In the genomic region with DNA sequence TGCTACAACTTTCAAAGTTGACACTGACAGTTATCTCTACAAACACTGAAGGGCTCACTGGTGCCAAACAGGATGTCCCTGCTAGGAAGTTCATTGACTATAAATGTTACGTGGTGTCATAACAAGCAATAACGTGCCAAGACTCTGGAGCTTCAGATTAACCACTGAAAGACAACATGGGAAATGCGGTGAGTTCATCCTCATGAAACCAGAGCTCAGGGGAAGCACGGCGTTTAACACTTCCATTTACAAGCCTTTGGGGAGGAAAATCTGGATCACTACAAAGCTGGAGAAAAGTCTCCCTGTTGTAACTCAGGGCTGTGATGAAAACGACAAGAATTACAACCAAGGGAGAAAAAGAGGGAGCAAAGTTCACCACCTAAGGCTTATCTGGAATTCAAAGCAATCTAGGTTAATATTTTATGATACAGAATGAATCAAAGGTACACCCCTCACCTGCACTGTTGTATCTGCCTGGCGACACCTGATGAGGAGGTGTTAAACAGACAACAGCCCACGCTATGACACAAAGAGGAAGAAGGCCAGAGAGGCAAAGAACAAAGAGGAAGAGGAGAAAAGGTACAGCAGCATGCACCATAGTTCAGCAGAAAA, we compare ENCODE assay signal across 1 cellular context.
TF ChIP-seq lines count a peak whose summit lies in the region.

No MANE protein-coding gene starts in this region.

TF ChIP-seq in HEK293, 187 proteins besides CTCF, POLR2A, EP300 and RAD21 (continued from another document and continues in another):
- TF ChIP-seq ZNF837 (tag by site-specific recombination; IDR thresholded peaks at IDR 0.05) (no peak), IKZF3 (tag by site-specific recombination; IDR thresholded peaks at IDR 0.05) (peak; percentile 83), ZBTB8A (tag by site-specific recombination; IDR thresholded peaks at IDR 0.05) (no peak), ZXDB (tag by site-specific recombination; IDR thresholded peaks at IDR 0.05) (peak; percentile 85), ZNF530 (tag by site-specific recombination; IDR thresholded peaks at IDR 0.05; ENCODE audit: low read depth) (no peak), KLF10 (tag by site-specific recombination; IDR thresholded peaks at IDR 0.05) (no peak), ZFP41 (tag by site-specific recombination; IDR thresholded peaks at IDR 0.05; ENCODE audit: borderline replicate concordance) (no peak), ZNF776 (tag by site-specific recombination; IDR thresholded peaks at IDR 0.05; ENCODE audit: borderline replicate concordance) (no peak), OSR2 (tag by site-specific recombination; IDR thresholded peaks at IDR 0.05) (peak; percentile 87), ZNF311 (tag by site-specific recombination; IDR thresholded peaks at IDR 0.05; ENCODE audit: borderline replicate concordance) (no peak), ZNF114 (tag by site-specific recombination; IDR thresholded peaks at IDR 0.05) (no peak), ZNF121 (tag by site-specific recombination; IDR thresholded peaks at IDR 0.05) (no peak), ZNF473 (tag by site-specific recombination; IDR thresholded peaks at IDR 0.05) (no peak), GFI1B (tag by site-specific recombination; IDR thresholded peaks at IDR 0.05) (peak; percentile 95), ZNF658 (tag by site-specific recombination; IDR thresholded peaks at IDR 0.05) (no peak), ZFP37 (tag by site-specific recombination; IDR thresholded peaks at IDR 0.05) (no peak), ZNF175 (tag by site-specific recombination; IDR thresholded peaks at IDR 0.05) (no peak), ZNF585B (tag by site-specific recombination; IDR thresholded peaks at IDR 0.05) (no peak), ZNF19 (tag by site-specific recombination; IDR thresholded peaks at IDR 0.05; ENCODE audit: low read depth) (no peak), ZNF174 (tag by site-specific recombination; IDR thresholded peaks at IDR 0.05) (no peak), ZNF221 (tag by site-specific recombination; IDR thresholded peaks at IDR 0.05; ENCODE audit: borderline replicate concordance) (no peak), ZNF155 (tag by site-specific recombination; IDR thresholded peaks at IDR 0.05) (no peak), RBAK (tag by site-specific recombination; IDR thresholded peaks at IDR 0.05) (no peak), ZSCAN23 (tag by site-specific recombination; IDR thresholded peaks at IDR 0.05) (no peak), ZNF366 (tag by site-specific recombination; conservative IDR thresholded peaks at IDR 0.05) (peak; percentile 84; the same call in 1 of the 2 replicates), ZNF600 (tag by site-specific recombination; IDR thresholded peaks at IDR 0.05) (peak; percentile 95), HOXA7 (CRISPR knock-in tag; IDR thresholded peaks at IDR 0.05; ENCODE audit: borderline replicate concordance) (no peak), ZNF777 (tag by site-specific recombination; IDR thresholded peaks at IDR 0.05; ENCODE audit: borderline replicate concordance) (no peak), ZNF404 (tag by site-specific recombination; IDR thresholded peaks at IDR 0.05) (no peak), GLI2 (tag by site-specific recombination; IDR thresholded peaks at IDR 0.05; ENCODE audit: borderline replicate concordance, low read depth) (peak; percentile 62; the same call in 1 of the 2 replicates), OVOL3 (tag by site-specific recombination; IDR thresholded peaks at IDR 0.05) (peak; percentile 49; the same call in 1 of the 2 replicates), ZNF211 (tag by site-specific recombination; IDR thresholded peaks at IDR 0.05; ENCODE audit: low read depth) (no peak), ZNF2 (tag by site-specific recombination; IDR thresholded peaks at IDR 0.05) (peak; percentile 60; the same call in 1 of the 2 replicates), ZNF501 (tag by site-specific recombination; IDR thresholded peaks at IDR 0.05) (no peak), ZNF302 (tag by site-specific recombination; IDR thresholded peaks at IDR 0.05; ENCODE audit: low read depth) (no peak), GLIS2 (tag by site-specific recombination; IDR thresholded peaks at IDR 0.05) (no peak), ZBTB7A (tag by site-specific recombination; IDR thresholded peaks at IDR 0.05; ENCODE audit: low read depth) (no peak), ZNF629 (tag by site-specific recombination; IDR thresholded peaks at IDR 0.05) (peak; percentile 82), ZNF621 (tag by site-specific recombination; IDR thresholded peaks at IDR 0.05) (no peak), ZNF23 (tag by site-specific recombination; IDR thresholded peaks at IDR 0.05; ENCODE audit: borderline replicate concordance) (no peak), ZNF350 (tag by site-specific recombination; IDR thresholded peaks at IDR 0.05) (no peak), KLF16 (tag by site-specific recombination; IDR thresholded peaks at IDR 0.05) (no peak)
- TF ChIP-seq, protein P1, sequence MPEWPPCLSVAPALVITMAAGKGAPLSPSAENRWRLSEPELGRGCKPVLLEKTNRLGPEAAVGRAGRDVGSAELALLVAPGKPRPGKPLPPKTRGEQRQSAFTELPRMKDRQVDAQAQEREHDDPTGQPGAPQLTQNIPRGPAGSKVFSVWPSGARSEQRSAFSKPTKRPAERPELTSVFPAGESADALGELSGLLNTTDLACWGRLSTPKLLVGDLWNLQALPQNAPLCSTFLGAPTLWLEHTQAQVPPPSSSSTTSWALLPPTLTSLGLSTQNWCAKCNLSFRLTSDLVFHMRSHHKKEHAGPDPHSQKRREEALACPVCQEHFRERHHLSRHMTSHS (tag by site-specific recombination; IDR thresholded peaks at IDR 0.05) = no peak
- TF ChIP-seq, protein P2, sequence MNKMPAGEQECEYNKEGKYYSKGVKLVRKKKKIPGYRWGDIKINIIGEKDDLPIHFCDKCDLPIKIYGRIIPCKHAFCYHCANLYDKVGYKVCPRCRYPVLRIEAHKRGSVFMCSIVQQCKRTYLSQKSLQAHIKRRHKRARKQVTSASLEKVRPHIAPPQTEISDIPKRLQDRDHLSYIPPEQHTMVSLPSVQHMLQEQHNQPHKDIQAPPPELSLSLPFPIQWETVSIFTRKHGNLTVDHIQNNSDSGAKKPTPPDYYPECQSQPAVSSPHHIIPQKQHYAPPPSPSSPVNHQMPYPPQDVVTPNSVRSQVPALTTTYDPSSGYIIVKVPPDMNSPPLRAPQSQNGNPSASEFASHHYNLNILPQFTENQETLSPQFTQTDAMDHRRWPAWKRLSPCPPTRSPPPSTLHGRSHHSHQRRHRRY (tag by site-specific recombination; IDR thresholded peaks at IDR 0.05) = no peak
- TF ChIP-seq, protein P3, sequence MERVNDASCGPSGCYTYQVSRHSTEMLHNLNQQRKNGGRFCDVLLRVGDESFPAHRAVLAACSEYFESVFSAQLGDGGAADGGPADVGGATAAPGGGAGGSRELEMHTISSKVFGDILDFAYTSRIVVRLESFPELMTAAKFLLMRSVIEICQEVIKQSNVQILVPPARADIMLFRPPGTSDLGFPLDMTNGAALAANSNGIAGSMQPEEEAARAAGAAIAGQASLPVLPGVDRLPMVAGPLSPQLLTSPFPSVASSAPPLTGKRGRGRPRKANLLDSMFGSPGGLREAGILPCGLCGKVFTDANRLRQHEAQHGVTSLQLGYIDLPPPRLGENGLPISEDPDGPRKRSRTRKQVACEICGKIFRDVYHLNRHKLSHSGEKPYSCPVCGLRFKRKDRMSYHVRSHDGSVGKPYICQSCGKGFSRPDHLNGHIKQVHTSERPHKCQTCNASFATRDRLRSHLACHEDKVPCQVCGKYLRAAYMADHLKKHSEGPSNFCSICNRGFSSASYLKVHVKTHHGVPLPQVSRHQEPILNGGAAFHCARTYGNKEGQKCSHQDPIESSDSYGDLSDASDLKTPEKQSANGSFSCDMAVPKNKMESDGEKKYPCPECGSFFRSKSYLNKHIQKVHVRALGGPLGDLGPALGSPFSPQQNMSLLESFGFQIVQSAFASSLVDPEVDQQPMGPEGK (tag by site-specific recombination; IDR thresholded peaks at IDR 0.05) = no peak
- TF ChIP-seq, protein P4, sequence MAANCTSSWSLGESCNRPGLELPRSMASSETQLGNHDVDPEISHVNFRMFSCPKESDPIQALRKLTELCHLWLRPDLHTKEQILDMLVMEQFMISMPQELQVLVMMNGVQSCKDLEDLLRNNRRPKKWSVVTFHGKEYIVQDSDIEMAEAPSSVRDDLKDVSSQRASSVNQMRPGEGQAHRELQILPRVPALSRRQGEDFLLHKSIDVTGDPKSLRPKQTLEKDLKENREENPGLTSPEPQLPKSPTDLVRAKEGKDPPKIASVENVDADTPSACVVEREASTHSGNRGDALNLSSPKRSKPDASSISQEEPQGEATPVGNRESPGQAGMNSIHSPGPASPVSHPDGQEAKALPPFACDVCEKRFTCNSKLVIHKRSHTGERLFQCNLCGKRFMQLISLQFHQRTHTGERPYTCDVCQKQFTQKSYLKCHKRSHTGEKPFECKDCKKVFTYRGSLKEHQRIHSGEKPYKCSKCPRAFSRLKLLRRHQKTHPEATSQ (tag by site-specific recombination; IDR thresholded peaks at IDR 0.05) = no peak
- TF ChIP-seq, protein P5, sequence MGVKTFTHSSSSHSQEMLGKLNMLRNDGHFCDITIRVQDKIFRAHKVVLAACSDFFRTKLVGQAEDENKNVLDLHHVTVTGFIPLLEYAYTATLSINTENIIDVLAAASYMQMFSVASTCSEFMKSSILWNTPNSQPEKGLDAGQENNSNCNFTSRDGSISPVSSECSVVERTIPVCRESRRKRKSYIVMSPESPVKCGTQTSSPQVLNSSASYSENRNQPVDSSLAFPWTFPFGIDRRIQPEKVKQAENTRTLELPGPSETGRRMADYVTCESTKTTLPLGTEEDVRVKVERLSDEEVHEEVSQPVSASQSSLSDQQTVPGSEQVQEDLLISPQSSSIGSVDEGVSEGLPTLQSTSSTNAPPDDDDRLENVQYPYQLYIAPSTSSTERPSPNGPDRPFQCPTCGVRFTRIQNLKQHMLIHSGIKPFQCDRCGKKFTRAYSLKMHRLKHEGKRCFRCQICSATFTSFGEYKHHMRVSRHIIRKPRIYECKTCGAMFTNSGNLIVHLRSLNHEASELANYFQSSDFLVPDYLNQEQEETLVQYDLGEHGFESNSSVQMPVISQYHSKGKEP (tag by site-specific recombination; IDR thresholded peaks at IDR 0.05) = peak; percentile 87
- TF ChIP-seq, protein P6, sequence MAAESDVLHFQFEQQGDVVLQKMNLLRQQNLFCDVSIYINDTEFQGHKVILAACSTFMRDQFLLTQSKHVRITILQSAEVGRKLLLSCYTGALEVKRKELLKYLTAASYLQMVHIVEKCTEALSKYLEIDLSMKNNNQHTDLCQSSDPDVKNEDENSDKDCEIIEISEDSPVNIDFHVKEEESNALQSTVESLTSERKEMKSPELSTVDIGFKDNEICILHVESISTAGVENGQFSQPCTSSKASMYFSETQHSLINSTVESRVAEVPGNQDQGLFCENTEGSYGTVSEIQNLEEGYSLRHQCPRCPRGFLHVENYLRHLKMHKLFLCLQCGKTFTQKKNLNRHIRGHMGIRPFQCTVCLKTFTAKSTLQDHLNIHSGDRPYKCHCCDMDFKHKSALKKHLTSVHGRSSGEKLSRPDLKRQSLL (tag by site-specific recombination; IDR thresholded peaks at IDR 0.05) = peak; percentile 72
- TF ChIP-seq, protein P7, sequence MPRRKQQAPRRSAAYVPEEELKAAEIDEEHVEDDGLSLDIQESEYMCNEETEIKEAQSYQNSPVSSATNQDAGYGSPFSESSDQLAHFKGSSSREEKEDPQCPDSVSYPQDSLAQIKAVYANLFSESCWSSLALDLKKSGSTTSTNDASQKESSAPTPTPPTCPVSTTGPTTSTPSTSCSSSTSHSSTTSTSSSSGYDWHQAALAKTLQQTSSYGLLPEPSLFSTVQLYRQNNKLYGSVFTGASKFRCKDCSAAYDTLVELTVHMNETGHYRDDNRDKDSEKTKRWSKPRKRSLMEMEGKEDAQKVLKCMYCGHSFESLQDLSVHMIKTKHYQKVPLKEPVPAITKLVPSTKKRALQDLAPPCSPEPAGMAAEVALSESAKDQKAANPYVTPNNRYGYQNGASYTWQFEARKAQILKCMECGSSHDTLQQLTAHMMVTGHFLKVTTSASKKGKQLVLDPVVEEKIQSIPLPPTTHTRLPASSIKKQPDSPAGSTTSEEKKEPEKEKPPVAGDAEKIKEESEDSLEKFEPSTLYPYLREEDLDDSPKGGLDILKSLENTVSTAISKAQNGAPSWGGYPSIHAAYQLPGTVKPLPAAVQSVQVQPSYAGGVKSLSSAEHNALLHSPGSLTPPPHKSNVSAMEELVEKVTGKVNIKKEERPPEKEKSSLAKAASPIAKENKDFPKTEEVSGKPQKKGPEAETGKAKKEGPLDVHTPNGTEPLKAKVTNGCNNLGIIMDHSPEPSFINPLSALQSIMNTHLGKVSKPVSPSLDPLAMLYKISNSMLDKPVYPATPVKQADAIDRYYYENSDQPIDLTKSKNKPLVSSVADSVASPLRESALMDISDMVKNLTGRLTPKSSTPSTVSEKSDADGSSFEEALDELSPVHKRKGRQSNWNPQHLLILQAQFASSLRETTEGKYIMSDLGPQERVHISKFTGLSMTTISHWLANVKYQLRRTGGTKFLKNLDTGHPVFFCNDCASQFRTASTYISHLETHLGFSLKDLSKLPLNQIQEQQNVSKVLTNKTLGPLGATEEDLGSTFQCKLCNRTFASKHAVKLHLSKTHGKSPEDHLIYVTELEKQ (tag by site-specific recombination; IDR thresholded peaks at IDR 0.05; ENCODE audit: borderline replicate concordance) = peak; percentile 70; the same call in 1 of the 2 replicates
- TF ChIP-seq, protein P8, sequence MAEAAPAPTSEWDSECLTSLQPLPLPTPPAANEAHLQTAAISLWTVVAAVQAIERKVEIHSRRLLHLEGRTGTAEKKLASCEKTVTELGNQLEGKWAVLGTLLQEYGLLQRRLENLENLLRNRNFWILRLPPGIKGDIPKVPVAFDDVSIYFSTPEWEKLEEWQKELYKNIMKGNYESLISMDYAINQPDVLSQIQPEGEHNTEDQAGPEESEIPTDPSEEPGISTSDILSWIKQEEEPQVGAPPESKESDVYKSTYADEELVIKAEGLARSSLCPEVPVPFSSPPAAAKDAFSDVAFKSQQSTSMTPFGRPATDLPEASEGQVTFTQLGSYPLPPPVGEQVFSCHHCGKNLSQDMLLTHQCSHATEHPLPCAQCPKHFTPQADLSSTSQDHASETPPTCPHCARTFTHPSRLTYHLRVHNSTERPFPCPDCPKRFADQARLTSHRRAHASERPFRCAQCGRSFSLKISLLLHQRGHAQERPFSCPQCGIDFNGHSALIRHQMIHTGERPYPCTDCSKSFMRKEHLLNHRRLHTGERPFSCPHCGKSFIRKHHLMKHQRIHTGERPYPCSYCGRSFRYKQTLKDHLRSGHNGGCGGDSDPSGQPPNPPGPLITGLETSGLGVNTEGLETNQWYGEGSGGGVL (tag by site-specific recombination; IDR thresholded peaks at IDR 0.05) = no peak
- TF ChIP-seq, protein P9, sequence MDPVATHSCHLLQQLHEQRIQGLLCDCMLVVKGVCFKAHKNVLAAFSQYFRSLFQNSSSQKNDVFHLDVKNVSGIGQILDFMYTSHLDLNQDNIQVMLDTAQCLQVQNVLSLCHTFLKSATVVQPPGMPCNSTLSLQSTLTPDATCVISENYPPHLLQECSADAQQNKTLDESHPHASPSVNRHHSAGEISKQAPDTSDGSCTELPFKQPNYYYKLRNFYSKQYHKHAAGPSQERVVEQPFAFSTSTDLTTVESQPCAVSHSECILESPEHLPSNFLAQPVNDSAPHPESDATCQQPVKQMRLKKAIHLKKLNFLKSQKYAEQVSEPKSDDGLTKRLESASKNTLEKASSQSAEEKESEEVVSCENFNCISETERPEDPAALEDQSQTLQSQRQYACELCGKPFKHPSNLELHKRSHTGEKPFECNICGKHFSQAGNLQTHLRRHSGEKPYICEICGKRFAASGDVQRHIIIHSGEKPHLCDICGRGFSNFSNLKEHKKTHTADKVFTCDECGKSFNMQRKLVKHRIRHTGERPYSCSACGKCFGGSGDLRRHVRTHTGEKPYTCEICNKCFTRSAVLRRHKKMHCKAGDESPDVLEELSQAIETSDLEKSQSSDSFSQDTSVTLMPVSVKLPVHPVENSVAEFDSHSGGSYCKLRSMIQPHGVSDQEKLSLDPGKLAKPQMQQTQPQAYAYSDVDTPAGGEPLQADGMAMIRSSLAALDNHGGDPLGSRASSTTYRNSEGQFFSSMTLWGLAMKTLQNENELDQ (tag by site-specific recombination; IDR thresholded peaks at IDR 0.05; ENCODE audit: low read depth) = no peak
